Comparison of ENCODE assay signal across 1 cellular context in genomic region chr20:62381842-62382241, GRCh38.
TF ChIP-seq lines count a peak whose summit lies in the region.

No MANE protein-coding gene starts in this region.

TF ChIP-seq in HEK293, 187 proteins besides CTCF, POLR2A, EP300 and RAD21 (continued from another document):
- TF ChIP-seq ZNF148 (tag by site-specific recombination; IDR thresholded peaks at IDR 0.05; ENCODE audit: borderline replicate concordance) (0 out of 2 replicates have a peak, but pooled peaks have one; percentile 61), RBAK (tag by site-specific recombination; IDR thresholded peaks at IDR 0.05) (no peak), ZNF248 (tag by site-specific recombination; IDR thresholded peaks at IDR 0.05) (no peak), PRDM4 (tag by site-specific recombination; IDR thresholded peaks at IDR 0.05) (no peak), ZNF510 (tag by site-specific recombination; IDR thresholded peaks at IDR 0.05; ENCODE audit: insufficient replicate concordance) (no peak), TCF7L2 (IDR thresholded peaks at IDR 0.05; ENCODE audit: borderline replicate concordance, low read depth, low read length) (no peak), ZNF660 (tag by site-specific recombination; IDR thresholded peaks at IDR 0.05) (no peak), ZNF214 (tag by site-specific recombination; IDR thresholded peaks at IDR 0.05; ENCODE audit: borderline replicate concordance) (no peak), ZNF549 (tag by site-specific recombination; IDR thresholded peaks at IDR 0.05) (no peak), ZNF621 (tag by site-specific recombination; IDR thresholded peaks at IDR 0.05) (no peak), YY1 (tag by site-specific recombination; IDR thresholded peaks at IDR 0.05) (no peak; the same call in 1 of the 2 replicates), ZNF239 (tag by site-specific recombination; IDR thresholded peaks at IDR 0.05) (peak; percentile 77; the same call in 1 of the 2 replicates), GLI4 (tag by site-specific recombination; IDR thresholded peaks at IDR 0.05) (no peak), ZNF391 (tag by site-specific recombination; IDR thresholded peaks at IDR 0.05; ENCODE audit: borderline replicate concordance, low read depth) (no peak), ZNF530 (tag by site-specific recombination; IDR thresholded peaks at IDR 0.05; ENCODE audit: low read depth) (no peak)
- TF ChIP-seq, protein P1, sequence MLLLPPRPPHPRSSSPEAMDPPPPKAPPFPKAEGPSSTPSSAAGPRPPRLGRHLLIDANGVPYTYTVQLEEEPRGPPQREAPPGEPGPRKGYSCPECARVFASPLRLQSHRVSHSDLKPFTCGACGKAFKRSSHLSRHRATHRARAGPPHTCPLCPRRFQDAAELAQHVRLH (tag by site-specific recombination; IDR thresholded peaks at IDR 0.05), result peak; percentile 49; the same call in 1 of the 2 replicates
- TF ChIP-seq, protein P2, sequence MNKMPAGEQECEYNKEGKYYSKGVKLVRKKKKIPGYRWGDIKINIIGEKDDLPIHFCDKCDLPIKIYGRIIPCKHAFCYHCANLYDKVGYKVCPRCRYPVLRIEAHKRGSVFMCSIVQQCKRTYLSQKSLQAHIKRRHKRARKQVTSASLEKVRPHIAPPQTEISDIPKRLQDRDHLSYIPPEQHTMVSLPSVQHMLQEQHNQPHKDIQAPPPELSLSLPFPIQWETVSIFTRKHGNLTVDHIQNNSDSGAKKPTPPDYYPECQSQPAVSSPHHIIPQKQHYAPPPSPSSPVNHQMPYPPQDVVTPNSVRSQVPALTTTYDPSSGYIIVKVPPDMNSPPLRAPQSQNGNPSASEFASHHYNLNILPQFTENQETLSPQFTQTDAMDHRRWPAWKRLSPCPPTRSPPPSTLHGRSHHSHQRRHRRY (tag by site-specific recombination; IDR thresholded peaks at IDR 0.05), result no peak
TF ChIP-seq in HEK293: peak in this region for 8.
